ENCODE assay signal across 23 cellular contexts in the genomic region with DNA sequence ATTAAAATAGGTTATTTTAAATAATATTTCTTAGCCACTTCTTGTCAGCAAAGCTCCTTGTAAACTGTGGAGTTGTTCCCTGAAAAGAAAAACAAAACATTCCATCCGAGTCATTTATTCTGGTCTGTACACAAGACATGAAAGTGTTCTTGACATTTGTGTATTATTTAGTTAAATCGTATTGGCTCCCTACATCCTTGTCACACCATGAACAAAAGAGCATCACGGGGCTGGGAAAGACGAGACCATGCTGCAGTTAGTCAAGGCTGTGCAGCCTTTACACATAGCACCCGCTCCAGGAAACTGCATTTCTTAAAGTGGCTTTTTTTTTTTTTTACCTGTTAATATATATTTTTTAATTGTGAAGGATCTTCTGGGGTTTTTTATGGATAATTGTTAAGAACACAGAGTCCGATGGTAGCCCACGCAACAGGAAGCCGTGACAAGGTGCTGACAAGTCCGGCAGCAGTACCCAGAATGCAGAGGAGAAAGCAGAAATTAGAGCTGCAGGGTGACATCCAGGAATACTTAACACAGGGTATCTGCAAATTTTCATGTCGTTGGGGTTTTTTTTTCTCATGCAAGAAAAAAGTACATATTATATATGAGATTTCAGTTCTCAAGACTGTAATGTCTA.
DNase-seq lines count a peak whose midpoint lies in the region; ATAC-seq and TF ChIP-seq lines count a peak whose summit lies in the region.
"Had no signal": no experiment of that assay in that cellular context is flagged by ENCODE, and none has a peak within 500 bp of the region (broad histone marks: within the 10 kb centered on the region; RNA-seq: fewer than 3 reads in every experiment).

No MANE protein-coding gene starts in this region.

- DNase-seq in ELR (ENCODE audit: low read depth) (peak; percentile 6), ascending aorta (ENCODE audit: low spot score in 2 of 2) (no peak), fibroblast of pulmonary artery (ENCODE audit: low read depth) (peak; percentile 49), NCI-H2081 treated with DMSO at 0.1 percent for 48 hours (lab: John Stamatoyannopoulos, UW) (no peak), CD14-positive monocyte (ENCODE audit: low spot score) (no peak)
- no peak for DNase-seq in stimulated activated effector memory CD8-positive, alpha-beta T cell treated with anti-CD3 and anti-CD28 coated beads, Interleukin-12 subunit alpha, Interleukin-12 subunit beta, amount 100 ng/mL, for 72 hours (ENCODE audit: low spot score in 2 of 2)
- DNase-seq in activated CD8-positive, alpha-beta memory T cell treated with anti-CD3 and anti-CD28 coated beads, Interleukin-2, amount 10 ng/mL, durations not matched to agents 7 days and 5 days = no peak
- DNase-seq: activated CD8-positive, alpha-beta memory T cell treated with anti-CD3 and anti-CD28 coated beads for 24 hours; activated naive CD8-positive, alpha-beta T cell treated with anti-CD3 and anti-CD28 coated beads for 36 hours; COR-L47; effector memory CD4-positive, alpha-beta T cell; Karpas-422; kidney glomerular epithelial cell; midbrain; NCI-H1092 treated with DMSO at 0.1 percent for 48 hours; NCI-H82; PC-3; stimulated activated CD4-positive, alpha-beta T cell treated with anti-CD3 and anti-CD28 coated beads, Interleukin-15, amount 100 ng/mL, for 24 hours; stimulated activated naive B cell treated with anti-CD40 and anti-IgM and Interleukin-4, amounts not matched to agents 10 μg/mL and 1 μg/mL and 100 μg/mL, for 72 hours; T-helper 2 cell had no signal

- H3K36me3 Mint-ChIP-seq in stimulated activated effector memory CD8-positive, alpha-beta T cell treated with anti-CD3 and anti-CD28 coated beads, Interleukin-12 subunit alpha, Interleukin-12 subunit beta, amount 100 ng/mL, for 72 hours = peaks cover 12% of the 10 kb centered on the region
- H3K36me3 Mint-ChIP-seq in activated CD8-positive, alpha-beta memory T cell treated with anti-CD3 and anti-CD28 coated beads, Interleukin-2, amount 10 ng/mL, durations not matched to agents 7 days and 5 days = peaks cover 62% of the 10 kb centered on the region
- H3K36me3 Mint-ChIP-seq in CD14-positive monocyte = peaks cover 28 to 42% of the 10 kb centered on the region in 2 donors

- no peak for ATAC-seq in stimulated activated effector memory CD8-positive, alpha-beta T cell treated with anti-CD3 and anti-CD28 coated beads, Interleukin-12 subunit alpha, Interleukin-12 subunit beta, amount 100 ng/mL, for 72 hours
- no peak for ATAC-seq in GM19397 (IDR thresholded peaks at IDR 0.05; ENCODE audit: unreplicated experiment)
- no peak for ATAC-seq in activated CD8-positive, alpha-beta memory T cell treated with anti-CD3 and anti-CD28 coated beads, Interleukin-2, amount 10 ng/mL, durations not matched to agents 7 days and 5 days
- ATAC-seq: activated CD4-positive, CD25-positive, alpha-beta regulatory T cell treated with anti-CD3 and anti-CD28 coated beads, Interleukin-2, amount 50 U/mL, for 24 hours; PC-3; stimulated activated naive B cell treated with anti-CD40 and anti-IgM and Interleukin-4, amounts not matched to agents 10 μg/mL and 1 μg/mL and 100 μg/mL, for 72 hours had no signal

- no peaks in the 10 kb centered on the region for H3K36me3 ChIP-seq in ascending aorta
- H3K36me3 ChIP-seq: SJSA1 had no signal

- H3K9me3 ChIP-seq in ascending aorta = no peaks in the 10 kb centered on the region
- H3K9me3 ChIP-seq: SJSA1 had no signal

- no peaks in the 10 kb centered on the region for H3K9me3 Mint-ChIP-seq in stimulated activated effector memory CD8-positive, alpha-beta T cell treated with anti-CD3 and anti-CD28 coated beads, Interleukin-12 subunit alpha, Interleukin-12 subunit beta, amount 100 ng/mL, for 72 hours
- peaks cover 2% of the 10 kb centered on the region for H3K9me3 Mint-ChIP-seq in activated CD8-positive, alpha-beta memory T cell treated with anti-CD3 and anti-CD28 coated beads, Interleukin-2, amount 10 ng/mL, durations not matched to agents 7 days and 5 days (ENCODE audit: low read depth)
- H3K9me3 Mint-ChIP-seq in CD14-positive monocyte = peaks cover 0 to 2% (median 0%) of the 10 kb centered on the region in 7 donors

- peaks cover 0 to 16% of the 10 kb centered on the region in 2 donors for H3K4me1 ChIP-seq in ascending aorta

- H3K27ac Mint-ChIP-seq in stimulated activated effector memory CD8-positive, alpha-beta T cell treated with anti-CD3 and anti-CD28 coated beads, Interleukin-12 subunit alpha, Interleukin-12 subunit beta, amount 100 ng/mL, for 72 hours = peak overlapping the region; percentile 53
- no peak overlapping the region for H3K27ac Mint-ChIP-seq in activated CD8-positive, alpha-beta memory T cell treated with anti-CD3 and anti-CD28 coated beads, Interleukin-2, amount 10 ng/mL, durations not matched to agents 7 days and 5 days
- H3K27ac Mint-ChIP-seq in CD14-positive monocyte = peak overlapping the region in 1 of 7 donors; percentile 21
- H3K27ac Mint-ChIP-seq: activated naive CD8-positive, alpha-beta T cell treated with anti-CD3 and anti-CD28 coated beads for 36 hours had no signal

- intact Hi-C loops in ascending aorta (cut with DNase I) = no loop called here
- intact Hi-C loops in CD14-positive monocyte (cut with micrococcal nuclease) = no loop called here

- CTCF ChIA-PET in activated CD8-positive, alpha-beta memory T cell treated with anti-CD3 and anti-CD28 coated beads, Interleukin-2, amount 10 ng/mL, durations not matched to agents 7 days and 5 days (lab: Charles Lee) = no interaction called here

- H3K4me3 ChIP-seq in ascending aorta (peak overlapping the region; percentile 20 to 56), fibroblast of pulmonary artery (replicated peaks; ENCODE audit: low read depth, low read length) (peak overlapping the region; percentile 22)
- H3K4me3 ChIP-seq: SJSA1 had no signal

- peak overlapping the region; percentile 42 to 64 for H3K27ac ChIP-seq in ascending aorta
- H3K27ac ChIP-seq: SJSA1 had no signal

- no peak for TF ChIP-seq CTCF in ascending aorta (IDR thresholded peaks at IDR 0.05)
- TF ChIP-seq CTCF in fibroblast of pulmonary artery (IDR thresholded peaks at IDR 0.05; ENCODE audit: low read length, missing control alignments) = no peak
- TF ChIP-seq CTCF in CD14-positive monocyte (IDR thresholded peaks at IDR 0.05) = no peak

- peaks cover 42% of the 10 kb centered on the region for H3K4me1 Mint-ChIP-seq in stimulated activated effector memory CD8-positive, alpha-beta T cell treated with anti-CD3 and anti-CD28 coated beads, Interleukin-12 subunit alpha, Interleukin-12 subunit beta, amount 100 ng/mL, for 72 hours
- H3K4me1 Mint-ChIP-seq in activated CD8-positive, alpha-beta memory T cell treated with anti-CD3 and anti-CD28 coated beads, Interleukin-2, amount 10 ng/mL, durations not matched to agents 7 days and 5 days = peaks cover 13% of the 10 kb centered on the region
- no peaks in the 10 kb centered on the region for H3K4me1 Mint-ChIP-seq in CD14-positive monocyte

- no peaks in the 10 kb centered on the region for H3K27me3 Mint-ChIP-seq in activated CD8-positive, alpha-beta memory T cell treated with anti-CD3 and anti-CD28 coated beads, Interleukin-2, amount 10 ng/mL, durations not matched to agents 7 days and 5 days
- H3K27me3 Mint-ChIP-seq in CD14-positive monocyte (ENCODE audit: low read depth in 3 of 3) = no peaks in the 10 kb centered on the region
- H3K27me3 Mint-ChIP-seq: activated naive CD8-positive, alpha-beta T cell treated with anti-CD3 and anti-CD28 coated beads for 36 hours; stimulated activated naive B cell treated with anti-CD40 and anti-IgM and Interleukin-4, amounts not matched to agents 10 μg/mL and 1 μg/mL and 100 μg/mL, for 72 hours had no signal

- H3K4me3 Mint-ChIP-seq in stimulated activated effector memory CD8-positive, alpha-beta T cell treated with anti-CD3 and anti-CD28 coated beads, Interleukin-12 subunit alpha, Interleukin-12 subunit beta, amount 100 ng/mL, for 72 hours = no peak overlapping the region
- no peak overlapping the region for H3K4me3 Mint-ChIP-seq in activated CD8-positive, alpha-beta memory T cell treated with anti-CD3 and anti-CD28 coated beads, Interleukin-2, amount 10 ng/mL, durations not matched to agents 7 days and 5 days
- no peak overlapping the region for H3K4me3 Mint-ChIP-seq in CD14-positive monocyte
- H3K4me3 Mint-ChIP-seq: activated naive CD8-positive, alpha-beta T cell treated with anti-CD3 and anti-CD28 coated beads for 36 hours; stimulated activated naive B cell treated with anti-CD40 and anti-IgM and Interleukin-4, amounts not matched to agents 10 μg/mL and 1 μg/mL and 100 μg/mL, for 72 hours had no signal

- no peaks in the 10 kb centered on the region for H3K27me3 ChIP-seq in ascending aorta
- H3K27me3 ChIP-seq: SJSA1 had no signal

Comparison
In these comparisons a context has a peak if more than half of its experiments do, and no peak if none do; other contexts are left out.
1. DNase-seq: peak in ELR (single experiment) and fibroblast of pulmonary artery (single experiment); none in ascending aorta (0 of 2), stimulated activated effector memory CD8-positive, alpha-beta T cell treated with anti-CD3 and anti-CD28 coated beads, Interleukin-12 subunit alpha, Interleukin-12 subunit beta, amount 100 ng/mL, for 72 hours (0 of 2), NCI-H2081 treated with DMSO at 0.1 percent for 48 hours (single experiment), activated CD8-positive, alpha-beta memory T cell treated with anti-CD3 and anti-CD28 coated beads, Interleukin-2, amount 10 ng/mL, durations not matched to agents 7 days and 5 days (single experiment) and CD14-positive monocyte (single experiment).